Comparison of ENCODE assay signal across 20 cellular contexts in the genomic region with DNA sequence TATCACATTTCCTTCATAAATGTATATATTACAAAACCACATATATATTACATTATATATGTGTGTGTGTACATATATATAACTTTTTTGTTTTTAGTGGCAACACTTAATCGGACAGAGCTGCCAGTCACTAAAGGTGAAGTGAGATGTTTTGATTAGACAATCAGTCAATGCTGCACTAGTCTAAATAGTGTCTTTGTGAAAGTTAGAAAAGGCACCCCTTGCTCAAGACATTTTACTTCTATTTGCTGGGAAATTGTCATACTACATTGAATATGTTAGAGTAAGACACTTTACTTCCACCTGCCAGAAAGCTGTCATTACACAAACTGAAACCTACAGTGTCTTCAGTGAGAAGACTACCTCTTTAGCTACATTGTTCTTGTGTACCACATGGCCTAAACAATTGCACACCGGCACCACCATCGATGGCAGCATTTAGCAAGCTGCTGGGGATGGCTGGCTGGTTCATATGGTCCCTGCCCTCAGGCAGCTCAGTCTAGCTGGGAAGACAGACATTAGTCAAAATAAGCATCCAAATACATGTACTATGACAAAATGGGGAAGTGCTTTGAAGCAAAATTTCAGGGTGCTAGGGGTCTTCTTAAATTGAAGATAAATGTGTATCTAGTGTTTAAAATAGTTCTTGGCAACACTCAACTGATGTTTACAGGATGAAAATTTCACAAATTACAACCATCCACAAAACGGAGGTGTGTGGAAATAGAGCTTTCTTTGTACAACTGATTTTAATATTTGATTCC.
DNase-seq lines count a peak whose midpoint lies in the region; ATAC-seq and TF ChIP-seq lines count a peak whose summit lies in the region.
"Had no signal": no experiment of that assay in that cellular context is flagged by ENCODE, and none has a peak within 500 bp of the region (broad histone marks: within the 10 kb centered on the region; RNA-seq: fewer than 3 reads in every experiment).

No MANE protein-coding gene starts in this region.

- H3K4me3 ChIP-seq in GM12865 (ENCODE audit: low read depth, low read length) (no peak overlapping the region), neural cell (ENCODE audit: low read length) (no peak overlapping the region)
- H3K4me3 ChIP-seq: PC-9 had no signal

- no peaks in the 10 kb centered on the region for H3K9me2 ChIP-seq in neural cell (ENCODE audit: insufficient read depth, low read length)

- no peak overlapping the region for H3K27ac ChIP-seq in neural cell (ENCODE audit: low read length)
- H3K27ac ChIP-seq: PC-9 had no signal

- H3F3A ChIP-seq in neural cell (ENCODE audit: insufficient read depth, low read length, poor library complexity, severe bottlenecking): no peaks in the 10 kb centered on the region

- H2AFZ ChIP-seq in neural cell (ENCODE audit: low read depth, low read length): no peak overlapping the region
- H2AFZ ChIP-seq: PC-9 had no signal

- no peaks in the 10 kb centered on the region for H3K79me2 ChIP-seq in neural cell (replicated peaks; ENCODE audit: insufficient read depth, low read length)

- no peak overlapping the region for H3K4me2 ChIP-seq in neural cell (ENCODE audit: low read length)
- H3K4me2 ChIP-seq: PC-9 had no signal

- no peak for TF ChIP-seq RAD21 in neural cell (conservative IDR thresholded peaks at IDR 0.05)

- peak; percentile 9 for DNase-seq in GM12865 (ENCODE audit: low read depth)
- no peak for DNase-seq in NCI-H187 treated with DMSO at 0.1 percent for 48 hours (lab: John Stamatoyannopoulos, UW)
- DNase-seq in stimulated activated CD4-positive, alpha-beta T cell treated with anti-CD3 and anti-CD28 coated beads, Interleukin-4, amount 100 ng/mL, for 1 hour: no peak
- no peak for DNase-seq in activated CD4-positive, CD25-positive, alpha-beta regulatory T cell treated with anti-CD3 and anti-CD28 coated beads, Interleukin-2, amount 50 U/mL, for 72 hours
- DNase-seq: C1 segment of cervical spinal cord; CD8-positive, alpha-beta memory T cell; DMS53; EL; GOT3; KG1; MV-4-11; NCI-H187; NCI-H2227 treated with DMSO at 0.1 percent for 48 hours; NCI-H524 treated with DMSO at 0.1 percent for 48 hours; PC-9; T-helper 1 cell had no signal

- no peaks in the 10 kb centered on the region for H3K36me3 ChIP-seq in neural cell (ENCODE audit: insufficient read depth, low read length)

- no peaks in the 10 kb centered on the region for H3K27me3 ChIP-seq in neural cell (ENCODE audit: insufficient read depth, low read depth, low read length)

- peak; percentile 36 for ATAC-seq in GM21786 (IDR thresholded peaks at IDR 0.05; ENCODE audit: unreplicated experiment)
- peak; percentile 45 for ATAC-seq in HG03378 (IDR thresholded peaks at IDR 0.05; ENCODE audit: unreplicated experiment)
- ATAC-seq: HCT116 had no signal

- H3K9me3 ChIP-seq in neural cell (ENCODE audit: low read length): no peaks in the 10 kb centered on the region

- no peak overlapping the region for H3K9ac ChIP-seq in neural cell (ENCODE audit: low read length)

- H4K20me1 ChIP-seq in neural cell (ENCODE audit: insufficient read depth): no peaks in the 10 kb centered on the region

- TF ChIP-seq CTCF in GM12865 (IDR thresholded peaks at IDR 0.05; ENCODE audit: insufficient read depth, low read depth, low read length, missing control alignments): no peak
- TF ChIP-seq CTCF in neural cell (IDR thresholded peaks at IDR 0.05; ENCODE audit: poor library complexity, severe bottlenecking): no peak

- TF ChIP-seq EP300 in neural cell (conservative IDR thresholded peaks at IDR 0.05; ENCODE audit: poor library complexity, severe bottlenecking): peak; percentile 96

TF ChIP-seq in neural cell, 6 proteins besides CTCF, POLR2A, EP300 and RAD21:
- peak; percentile 21 for TF ChIP-seq SMC3 (conservative IDR thresholded peaks at IDR 0.05; ENCODE audit: poor library complexity)
- peak; percentile 80 for TF ChIP-seq POLR2AphosphoS5 (IDR thresholded peaks at IDR 0.05)
- TF ChIP-seq, protein P1, sequence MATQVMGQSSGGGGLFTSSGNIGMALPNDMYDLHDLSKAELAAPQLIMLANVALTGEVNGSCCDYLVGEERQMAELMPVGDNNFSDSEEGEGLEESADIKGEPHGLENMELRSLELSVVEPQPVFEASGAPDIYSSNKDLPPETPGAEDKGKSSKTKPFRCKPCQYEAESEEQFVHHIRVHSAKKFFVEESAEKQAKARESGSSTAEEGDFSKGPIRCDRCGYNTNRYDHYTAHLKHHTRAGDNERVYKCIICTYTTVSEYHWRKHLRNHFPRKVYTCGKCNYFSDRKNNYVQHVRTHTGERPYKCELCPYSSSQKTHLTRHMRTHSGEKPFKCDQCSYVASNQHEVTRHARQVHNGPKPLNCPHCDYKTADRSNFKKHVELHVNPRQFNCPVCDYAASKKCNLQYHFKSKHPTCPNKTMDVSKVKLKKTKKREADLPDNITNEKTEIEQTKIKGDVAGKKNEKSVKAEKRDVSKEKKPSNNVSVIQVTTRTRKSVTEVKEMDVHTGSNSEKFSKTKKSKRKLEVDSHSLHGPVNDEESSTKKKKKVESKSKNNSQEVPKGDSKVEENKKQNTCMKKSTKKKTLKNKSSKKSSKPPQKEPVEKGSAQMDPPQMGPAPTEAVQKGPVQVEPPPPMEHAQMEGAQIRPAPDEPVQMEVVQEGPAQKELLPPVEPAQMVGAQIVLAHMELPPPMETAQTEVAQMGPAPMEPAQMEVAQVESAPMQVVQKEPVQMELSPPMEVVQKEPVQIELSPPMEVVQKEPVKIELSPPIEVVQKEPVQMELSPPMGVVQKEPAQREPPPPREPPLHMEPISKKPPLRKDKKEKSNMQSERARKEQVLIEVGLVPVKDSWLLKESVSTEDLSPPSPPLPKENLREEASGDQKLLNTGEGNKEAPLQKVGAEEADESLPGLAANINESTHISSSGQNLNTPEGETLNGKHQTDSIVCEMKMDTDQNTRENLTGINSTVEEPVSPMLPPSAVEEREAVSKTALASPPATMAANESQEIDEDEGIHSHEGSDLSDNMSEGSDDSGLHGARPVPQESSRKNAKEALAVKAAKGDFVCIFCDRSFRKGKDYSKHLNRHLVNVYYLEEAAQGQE (IDR thresholded peaks at IDR 0.05; ENCODE audit: borderline replicate concordance): no peak
- no peak for TF ChIP-seq TAF1 (IDR thresholded peaks at IDR 0.05; ENCODE audit: low read depth)
- peak; percentile 27 for TF ChIP-seq MXI1 (conservative IDR thresholded peaks at IDR 0.05; ENCODE audit: poor library complexity, severe bottlenecking)
- no peak for TF ChIP-seq EZH2 (IDR thresholded peaks at IDR 0.05; ENCODE audit: borderline replicate concordance, insufficient read depth, low read length, poor library complexity, severe bottlenecking)
